Comparison of ENCODE assay signal across 1 cellular context in the genomic region with DNA sequence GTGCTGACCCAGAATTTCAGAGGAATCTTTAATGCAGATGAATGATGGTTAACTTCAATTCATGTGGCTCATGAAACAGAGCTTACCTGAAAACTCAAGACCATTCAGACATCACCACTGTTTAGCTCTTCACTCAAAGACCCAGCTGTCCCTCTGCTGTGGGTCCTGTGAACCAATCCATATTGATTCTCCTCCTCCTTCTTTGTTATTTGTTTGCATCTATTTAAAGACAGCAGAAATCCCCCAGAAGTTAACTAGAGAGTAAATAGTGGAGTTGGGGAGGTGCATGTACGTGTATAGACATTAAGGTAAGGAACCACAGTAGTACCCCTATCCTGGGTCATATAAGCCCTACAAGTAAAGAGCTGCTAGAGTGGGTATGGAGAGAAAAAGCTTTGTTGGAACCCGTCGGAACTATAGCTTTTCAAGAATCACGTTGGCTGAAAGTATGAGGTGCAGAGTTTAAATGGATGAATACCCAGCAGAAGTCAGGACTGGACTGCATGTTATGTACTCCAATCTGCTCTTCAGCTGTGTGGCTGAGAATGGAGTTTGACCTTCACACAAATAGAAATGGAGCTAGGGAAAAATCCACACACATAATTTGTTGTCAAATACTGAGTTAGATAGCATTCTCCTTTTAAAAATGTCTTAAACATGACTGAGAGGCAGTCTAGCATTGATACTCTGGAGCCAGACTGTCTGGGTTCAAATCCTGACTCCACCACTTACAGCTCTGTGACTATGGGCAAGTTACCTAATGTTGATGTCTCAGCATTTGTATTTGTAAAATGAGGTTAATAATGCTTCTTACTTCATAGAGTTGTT.
TF ChIP-seq lines count a peak whose summit lies in the region.

No MANE protein-coding gene starts in this region.

TF ChIP-seq in HepG2, 621 proteins besides CTCF, POLR2A, EP300 and RAD21 (continues in another document):
- TF ChIP-seq TCF7L2 (IDR thresholded peaks at IDR 0.05; ENCODE audit: low read depth, low read length), result no peak
- no peak for TF ChIP-seq ZNF251 (CRISPR knock-in tag; IDR thresholded peaks at IDR 0.05)
- TF ChIP-seq, protein P1, sequence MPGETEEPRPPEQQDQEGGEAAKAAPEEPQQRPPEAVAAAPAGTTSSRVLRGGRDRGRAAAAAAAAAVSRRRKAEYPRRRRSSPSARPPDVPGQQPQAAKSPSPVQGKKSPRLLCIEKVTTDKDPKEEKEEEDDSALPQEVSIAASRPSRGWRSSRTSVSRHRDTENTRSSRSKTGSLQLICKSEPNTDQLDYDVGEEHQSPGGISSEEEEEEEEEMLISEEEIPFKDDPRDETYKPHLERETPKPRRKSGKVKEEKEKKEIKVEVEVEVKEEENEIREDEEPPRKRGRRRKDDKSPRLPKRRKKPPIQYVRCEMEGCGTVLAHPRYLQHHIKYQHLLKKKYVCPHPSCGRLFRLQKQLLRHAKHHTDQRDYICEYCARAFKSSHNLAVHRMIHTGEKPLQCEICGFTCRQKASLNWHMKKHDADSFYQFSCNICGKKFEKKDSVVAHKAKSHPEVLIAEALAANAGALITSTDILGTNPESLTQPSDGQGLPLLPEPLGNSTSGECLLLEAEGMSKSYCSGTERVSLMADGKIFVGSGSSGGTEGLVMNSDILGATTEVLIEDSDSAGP (CRISPR knock-in tag; IDR thresholded peaks at IDR 0.05; ENCODE audit: borderline replicate concordance), result no peak
- 0 out of 2 replicates have a peak, but pooled peaks have one; percentile 53 for TF ChIP-seq ARNTL (CRISPR knock-in tag; IDR thresholded peaks at IDR 0.05)
- peak; percentile 33; the same call in 1 of the 2 replicates for TF ChIP-seq SAP130 (CRISPR knock-in tag; IDR thresholded peaks at IDR 0.05; ENCODE audit: low read depth)
- TF ChIP-seq THAP11 (CRISPR knock-in tag; IDR thresholded peaks at IDR 0.05), result peak; percentile 29; the same call in 1 of the 2 replicates
- no peak for TF ChIP-seq SIN3A (IDR thresholded peaks at IDR 0.05; ENCODE audit: borderline replicate concordance, low read depth, low read length)
- no peak for TF ChIP-seq ZNF83 (CRISPR knock-in tag; IDR thresholded peaks at IDR 0.05; ENCODE audit: borderline replicate concordance)
- TF ChIP-seq SALL1 (CRISPR knock-in tag; IDR thresholded peaks at IDR 0.05), result peak; percentile 72; the same call in 1 of the 2 replicates
- TF ChIP-seq HNF4G (IDR thresholded peaks at IDR 0.05; ENCODE audit: borderline replicate concordance, low read depth, low read length), result peak; percentile 80
- TF ChIP-seq HNF4G (CRISPR knock-in tag; IDR thresholded peaks at IDR 0.05; ENCODE audit: borderline replicate concordance, low read depth), result no peak
- TF ChIP-seq GLI4 (CRISPR knock-in tag; IDR thresholded peaks at IDR 0.05; ENCODE audit: borderline replicate concordance), result no peak
- TF ChIP-seq FOXO1 (CRISPR knock-in tag; IDR thresholded peaks at IDR 0.05), result peak; percentile 33; the same call in 1 of the 2 replicates
- no peak for TF ChIP-seq NFIB (CRISPR knock-in tag; IDR thresholded peaks at IDR 0.05; ENCODE audit: borderline replicate concordance)
- no peak for TF ChIP-seq SNAPC5 (CRISPR knock-in tag; IDR thresholded peaks at IDR 0.05; ENCODE audit: borderline replicate concordance)
- no peak for TF ChIP-seq KDM6A (CRISPR knock-in tag; IDR thresholded peaks at IDR 0.05; ENCODE audit: low read depth)
- TF ChIP-seq RARG (CRISPR knock-in tag; IDR thresholded peaks at IDR 0.05; ENCODE audit: low read depth), result no peak
- no peak for TF ChIP-seq ZNF225 (CRISPR knock-in tag; IDR thresholded peaks at IDR 0.05)
- TF ChIP-seq CCAR2 (optimal IDR thresholded peaks at IDR 0.05; ENCODE audit: low read depth, low read length), result no peak
- TF ChIP-seq HDAC1 (CRISPR knock-in tag; IDR thresholded peaks at IDR 0.05), result peak; percentile 77
- no peak for TF ChIP-seq GPBP1L1 (CRISPR knock-in tag; IDR thresholded peaks at IDR 0.05)
- no peak for TF ChIP-seq ZNF282 (IDR thresholded peaks at IDR 0.05; ENCODE audit: partially characterized antibody)
- TF ChIP-seq SP5 (CRISPR knock-in tag; IDR thresholded peaks at IDR 0.05; ENCODE audit: borderline replicate concordance, low read depth), result peak; percentile 55; the same call in 1 of the 2 replicates
- 0 out of 2 replicates have a peak, but pooled peaks have one; percentile 43 for TF ChIP-seq IRF2 (CRISPR knock-in tag; IDR thresholded peaks at IDR 0.05)
- TF ChIP-seq PRMT3 (CRISPR knock-in tag; IDR thresholded peaks at IDR 0.05; ENCODE audit: borderline replicate concordance, low read depth), result no peak
- no peak for TF ChIP-seq HCFC1 (IDR thresholded peaks at IDR 0.05; ENCODE audit: low read depth, low read length)
- peak; percentile 45; the same call in 1 of the 2 replicates for TF ChIP-seq SOX5 (CRISPR knock-in tag; IDR thresholded peaks at IDR 0.05; ENCODE audit: borderline replicate concordance)
- peak; percentile 41 for TF ChIP-seq NCOA2 (CRISPR knock-in tag; IDR thresholded peaks at IDR 0.05)
- peak; percentile 65; the same call in 1 of the 2 replicates for TF ChIP-seq ZNF292 (CRISPR knock-in tag; IDR thresholded peaks at IDR 0.05; ENCODE audit: borderline replicate concordance, low read depth)
- no peak for TF ChIP-seq AGO2 (optimal IDR thresholded peaks at IDR 0.05; ENCODE audit: low read depth, low read length)
- no peak for TF ChIP-seq MYNN (CRISPR knock-in tag; IDR thresholded peaks at IDR 0.05; ENCODE audit: low read depth)
- no peak for TF ChIP-seq ATRX (CRISPR knock-in tag; IDR thresholded peaks at IDR 0.05; ENCODE audit: borderline replicate concordance)
- TF ChIP-seq SMC3 (IDR thresholded peaks at IDR 0.05; ENCODE audit: low read length), result peak; percentile 11; the same call in 1 of the 2 replicates
- TF ChIP-seq ZNF878 (CRISPR knock-in tag; IDR thresholded peaks at IDR 0.05), result 0 out of 2 replicates have a peak, but pooled peaks have one; percentile 68
- no peak for TF ChIP-seq THAP9 (CRISPR knock-in tag; IDR thresholded peaks at IDR 0.05; ENCODE audit: borderline replicate concordance)
- no peak for TF ChIP-seq IRF9 (CRISPR knock-in tag; IDR thresholded peaks at IDR 0.05; ENCODE audit: borderline replicate concordance)
- TF ChIP-seq ZNF800 (CRISPR knock-in tag; IDR thresholded peaks at IDR 0.05), result no peak
- no peak for TF ChIP-seq DNMT3B (CRISPR knock-in tag; conservative IDR thresholded peaks at IDR 0.05)
- TF ChIP-seq, protein P2, sequence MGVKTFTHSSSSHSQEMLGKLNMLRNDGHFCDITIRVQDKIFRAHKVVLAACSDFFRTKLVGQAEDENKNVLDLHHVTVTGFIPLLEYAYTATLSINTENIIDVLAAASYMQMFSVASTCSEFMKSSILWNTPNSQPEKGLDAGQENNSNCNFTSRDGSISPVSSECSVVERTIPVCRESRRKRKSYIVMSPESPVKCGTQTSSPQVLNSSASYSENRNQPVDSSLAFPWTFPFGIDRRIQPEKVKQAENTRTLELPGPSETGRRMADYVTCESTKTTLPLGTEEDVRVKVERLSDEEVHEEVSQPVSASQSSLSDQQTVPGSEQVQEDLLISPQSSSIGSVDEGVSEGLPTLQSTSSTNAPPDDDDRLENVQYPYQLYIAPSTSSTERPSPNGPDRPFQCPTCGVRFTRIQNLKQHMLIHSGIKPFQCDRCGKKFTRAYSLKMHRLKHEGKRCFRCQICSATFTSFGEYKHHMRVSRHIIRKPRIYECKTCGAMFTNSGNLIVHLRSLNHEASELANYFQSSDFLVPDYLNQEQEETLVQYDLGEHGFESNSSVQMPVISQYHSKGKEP (CRISPR knock-in tag; IDR thresholded peaks at IDR 0.05), result no peak
- TF ChIP-seq PBX2 (CRISPR knock-in tag; IDR thresholded peaks at IDR 0.05), result no peak
- TF ChIP-seq ZNF616 (CRISPR knock-in tag; IDR thresholded peaks at IDR 0.05; ENCODE audit: low read depth), result no peak
- peak; percentile 86 for TF ChIP-seq MEF2D (CRISPR knock-in tag; IDR thresholded peaks at IDR 0.05)
- TF ChIP-seq, protein P3, sequence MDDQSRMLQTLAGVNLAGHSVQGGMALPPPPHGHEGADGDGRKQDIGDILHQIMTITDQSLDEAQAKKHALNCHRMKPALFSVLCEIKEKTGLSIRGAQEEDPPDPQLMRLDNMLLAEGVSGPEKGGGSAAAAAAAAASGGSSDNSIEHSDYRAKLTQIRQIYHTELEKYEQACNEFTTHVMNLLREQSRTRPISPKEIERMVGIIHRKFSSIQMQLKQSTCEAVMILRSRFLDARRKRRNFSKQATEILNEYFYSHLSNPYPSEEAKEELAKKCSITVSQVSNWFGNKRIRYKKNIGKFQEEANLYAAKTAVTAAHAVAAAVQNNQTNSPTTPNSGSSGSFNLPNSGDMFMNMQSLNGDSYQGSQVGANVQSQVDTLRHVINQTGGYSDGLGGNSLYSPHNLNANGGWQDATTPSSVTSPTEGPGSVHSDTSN (CRISPR knock-in tag; IDR thresholded peaks at IDR 0.05; ENCODE audit: borderline replicate concordance), result no peak
- TF ChIP-seq ZNF710 (CRISPR knock-in tag; IDR thresholded peaks at IDR 0.05; ENCODE audit: borderline replicate concordance), result peak; percentile 71; the same call in 1 of the 2 replicates
- no peak for TF ChIP-seq SSRP1 (CRISPR knock-in tag; IDR thresholded peaks at IDR 0.05)
- peak; percentile 64; the same call in 1 of the 2 replicates for TF ChIP-seq TOE1 (CRISPR knock-in tag; IDR thresholded peaks at IDR 0.05)
- TF ChIP-seq ZNF383 (CRISPR knock-in tag; IDR thresholded peaks at IDR 0.05; ENCODE audit: borderline replicate concordance), result peak; percentile 34; the same call in 1 of the 2 replicates
- TF ChIP-seq ZNF12 (CRISPR knock-in tag; IDR thresholded peaks at IDR 0.05), result peak; percentile 72
